14 cellular contexts compared by ENCODE assay signal in genomic region chr1:13662498-13662897, GRCh38. TPM values are rescaled to one million over a fixed set of nuclear protein-coding genes. Genes with fewer than 3 reads are reported as not detected.
A peak's percentile ranks its signal among the peaks of the same experiment; 100 is the strongest.
DNase-seq lines count a peak whose midpoint lies in the region; FAIRE-seq and TF ChIP-seq lines count a peak whose summit lies in the region.
"Had no signal": no experiment of that assay in that cellular context is flagged by ENCODE, and none has a peak within 500 bp of the region (broad histone marks: within the 10 kb centered on the region; RNA-seq: fewer than 3 reads in every experiment).

No MANE protein-coding gene starts in this region.

- H3K9ac ChIP-seq in astrocyte (ENCODE audit: low read length): no peak overlapping the region

- no peaks in the 10 kb centered on the region for H4K20me1 ChIP-seq in astrocyte (ENCODE audit: insufficient read depth, low read length)

- H3K36me3 ChIP-seq in astrocyte (ENCODE audit: insufficient read depth, low read length) (no peaks in the 10 kb centered on the region), right atrium auricular region (no peaks in the 10 kb centered on the region), suprapubic skin (no peaks in the 10 kb centered on the region)

- TF ChIP-seq CTCF in astrocyte (IDR thresholded peaks at IDR 0.05; ENCODE audit: insufficient read depth, low read depth, low read length) (no peak), right atrium auricular region (IDR thresholded peaks at IDR 0.05) (no peak), suprapubic skin (IDR thresholded peaks at IDR 0.05) (no peak)

- H3K27ac Mint-ChIP-seq in astrocyte (ENCODE audit: unreplicated experiment): no peak overlapping the region
- H3K27ac Mint-ChIP-seq: activated T-cell treated with anti-CD3 and anti-CD28 coated beads, Interleukin-2, amount 50 U/mL, for 24 hours had no signal

- peaks cover 8% of the 10 kb centered on the region for H3K27me3 Mint-ChIP-seq in astrocyte (ENCODE audit: low read depth, unreplicated experiment)

- no peak for TF ChIP-seq EP300 in suprapubic skin (IDR thresholded peaks at IDR 0.05)

- WGBS in suprapubic skin: 39% methylated on average over 4 of the region's 4 CpGs

- H3K4me3 ChIP-seq in astrocyte (ENCODE audit: insufficient read depth, low read depth, low read length) (no peak overlapping the region), right atrium auricular region (no peak overlapping the region), suprapubic skin (no peak overlapping the region)
- H3K4me3 ChIP-seq: lung, skin epidermis had no signal

- no peak for TF ChIP-seq POLR2A in suprapubic skin (IDR thresholded peaks at IDR 0.05)

- no peak overlapping the region for H3K4me2 ChIP-seq in astrocyte (ENCODE audit: low read length)

- H3K4me1 Mint-ChIP-seq in astrocyte (ENCODE audit: low read depth, unreplicated experiment): no peaks in the 10 kb centered on the region

- no peaks in the 10 kb centered on the region for H3K79me2 ChIP-seq in astrocyte (ENCODE audit: insufficient read depth, low read length)

- FAIRE-seq in astrocyte (lab: Jason Lieb, UNC): no peak

- H3K9me3 ChIP-seq in astrocyte (ENCODE audit: insufficient read depth, low read depth, low read length): no peaks in the 10 kb centered on the region
- H3K9me3 ChIP-seq in right atrium auricular region: peaks cover 0 to 3% of the 10 kb centered on the region in 2 donors
- H3K9me3 ChIP-seq in suprapubic skin: no peaks in the 10 kb centered on the region

- H3K9me3 Mint-ChIP-seq in astrocyte (ENCODE audit: unreplicated experiment): peaks cover 3% of the 10 kb centered on the region

- DNase-seq in H4 (ENCODE audit: low spot score) (peak; percentile 72), astrocyte (ENCODE audit: low read depth) (peak; percentile 9), right atrium auricular region (ENCODE audit: low spot score) (peak; percentile 63), suprapubic skin (ENCODE audit: low spot score in 2 of 2) (peak in 1 of 2 donors; percentile 71), GDM1 (lab: John Stamatoyannopoulos, UW) (no peak), NCI-H2081 (lab: John Stamatoyannopoulos, UW) (no peak), cerebellum (ENCODE audit: low spot score) (no peak)
- DNase-seq: activated T-cell treated with anti-CD3 and anti-CD28 coated beads, Interleukin-2, amount 50 U/mL, for 24 hours; amygdala; effector CD8-positive, alpha-beta T cell; Karpas-422; NCI-H2081 treated with DMSO at 0.1 percent for 48 hours had no signal

- no peak overlapping the region for H3K4me3 Mint-ChIP-seq in astrocyte (ENCODE audit: unreplicated experiment)
- H3K4me3 Mint-ChIP-seq: activated T-cell treated with anti-CD3 and anti-CD28 coated beads, Interleukin-2, amount 50 U/mL, for 24 hours had no signal

- H3K27me3 ChIP-seq in astrocyte (ENCODE audit: insufficient read depth, low read length): no peaks in the 10 kb centered on the region
- H3K27me3 ChIP-seq in right atrium auricular region: no peaks in the 10 kb centered on the region
- no peaks in the 10 kb centered on the region for H3K27me3 ChIP-seq in suprapubic skin

- H3K27ac ChIP-seq in astrocyte (ENCODE audit: low read depth, low read length) (no peak overlapping the region), right atrium auricular region (peak overlapping the region in 1 of 2 donors; percentile 26), suprapubic skin (peak overlapping the region; percentile 79)

- H3K4me1 ChIP-seq in astrocyte (ENCODE audit: insufficient read depth, low read length) (no peaks in the 10 kb centered on the region), right atrium auricular region (no peaks in the 10 kb centered on the region), suprapubic skin (peaks cover 44% of the 10 kb centered on the region)

- H2AFZ ChIP-seq in astrocyte (ENCODE audit: low read depth, low read length): no peak overlapping the region

- no peaks in the 10 kb centered on the region for H3K36me3 Mint-ChIP-seq in astrocyte (ENCODE audit: low read depth, unreplicated experiment)

RNA-seq across cellular contexts. Expression of gene PRDM2, which starts 37.5 kb away (rescaled TPM):
- 3.4 and 5.1 TPM in 2 replicates for total RNA-seq in H4 (2014; rRNA removed; shearing (Covaris generic))
- 48.8 and 49.0 TPM in 2 replicates for total RNA-seq in astrocyte
- total RNA-seq in right atrium auricular region: 10 to 100 TPM; 20.5 to 22.8 TPM
- 10 to 100 TPM; 54.4 to 99.1 (median 63.1) TPM for total RNA-seq in suprapubic skin
- total RNA-seq in cerebellum: 40.6 TPM

Comparison
In these comparisons a context has a peak if more than half of its experiments do, and no peak if none do; other contexts are left out.
1. DNase-seq: peak in H4 (single experiment), astrocyte (single experiment) and right atrium auricular region (single experiment); none in GDM1 (single experiment), NCI-H2081 (0 of 2) and cerebellum (single experiment).